11 cellular contexts compared by ENCODE assay signal in the genomic region with DNA sequence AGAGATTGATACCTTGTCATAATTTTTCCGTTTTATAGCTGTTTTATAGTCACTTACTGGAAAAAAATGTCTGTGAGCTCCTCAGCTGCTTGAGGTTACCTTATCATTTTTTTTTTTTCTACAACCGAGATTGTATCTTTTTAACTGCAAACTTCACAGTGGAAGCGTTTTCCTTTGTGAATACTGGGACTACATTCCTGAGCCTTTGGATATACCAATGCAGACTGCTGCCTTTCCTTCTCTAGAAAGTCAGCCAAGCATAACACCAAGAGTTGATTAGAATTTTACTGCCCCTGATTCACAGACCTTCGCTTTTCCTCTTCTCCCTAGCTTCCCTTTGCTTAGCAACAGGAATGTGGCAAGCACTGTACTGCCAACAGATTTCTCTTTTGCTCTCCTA.
DNase-seq lines count a peak whose midpoint lies in the region; ATAC-seq and TF ChIP-seq lines count a peak whose summit lies in the region.
"Had no signal": no experiment of that assay in that cellular context is flagged by ENCODE, and none has a peak within 500 bp of the region (broad histone marks: within the 10 kb centered on the region; RNA-seq: fewer than 3 reads in every experiment).

No MANE protein-coding gene starts in this region.

- no peak for TF ChIP-seq CTCF in brain microvascular endothelial cell (IDR thresholded peaks at IDR 0.05; ENCODE audit: low read depth, low read length, missing control alignments)

- ATAC-seq in GM19397 (IDR thresholded peaks at IDR 0.05; ENCODE audit: unreplicated experiment) (no peak), HG03457 (IDR thresholded peaks at IDR 0.05; ENCODE audit: unreplicated experiment) (no peak)

- in situ Hi-C loops in brain microvascular endothelial cell (cut with HindIII; ENCODE audit: low pct_ligation_motif_present, low sequenced_read_pairs) = no loop called here

- no peak overlapping the region for H3K4me3 ChIP-seq in brain microvascular endothelial cell (ENCODE audit: low read depth, low read length)

- peak overlapping the region; percentile 17 for H3K27ac ChIP-seq in brain microvascular endothelial cell

- no peaks in the 10 kb centered on the region for H3K27me3 ChIP-seq in brain microvascular endothelial cell (replicated peaks)

- no peaks in the 10 kb centered on the region for H3K36me3 ChIP-seq in brain microvascular endothelial cell (replicated peaks)

- DNase-seq in H4 (ENCODE audit: low spot score) (peak; percentile 82), brain microvascular endothelial cell (peak; percentile 86), iPS DF 4.7 (ENCODE audit: extremely low read depth, low spot score) (peak; percentile 36), renal cortical epithelial cell (ENCODE audit: low read depth) (peak; percentile 91), NCI-H1105 treated with DMSO at 0.1 percent for 48 hours (lab: John Stamatoyannopoulos, UW) (no peak)
- no peak for DNase-seq in stimulated activated CD8-positive, alpha-beta memory T cell treated with anti-CD3 and anti-CD28 coated beads, Interleukin-4, amount 100 ng/mL, for 48 hours
- DNase-seq: DMS79 treated with DMSO at 0.1 percent for 48 hours, NCI-H1694 treated with DMSO at 0.1 percent for 48 hours, small intestine had no signal

Comparison
In these comparisons a context has a peak if more than half of its experiments do, and no peak if none do; other contexts are left out.
1. DNase-seq: peak in H4 (single experiment), brain microvascular endothelial cell (single experiment), iPS DF 4.7 (single experiment) and renal cortical epithelial cell (single experiment); none in stimulated activated CD8-positive, alpha-beta memory T cell treated with anti-CD3 and anti-CD28 coated beads, Interleukin-4, amount 100 ng/mL, for 48 hours (single experiment) and NCI-H1105 treated with DMSO at 0.1 percent for 48 hours (single experiment).